Comparison of ENCODE assay signal across 1 cellular context in the genomic region with DNA sequence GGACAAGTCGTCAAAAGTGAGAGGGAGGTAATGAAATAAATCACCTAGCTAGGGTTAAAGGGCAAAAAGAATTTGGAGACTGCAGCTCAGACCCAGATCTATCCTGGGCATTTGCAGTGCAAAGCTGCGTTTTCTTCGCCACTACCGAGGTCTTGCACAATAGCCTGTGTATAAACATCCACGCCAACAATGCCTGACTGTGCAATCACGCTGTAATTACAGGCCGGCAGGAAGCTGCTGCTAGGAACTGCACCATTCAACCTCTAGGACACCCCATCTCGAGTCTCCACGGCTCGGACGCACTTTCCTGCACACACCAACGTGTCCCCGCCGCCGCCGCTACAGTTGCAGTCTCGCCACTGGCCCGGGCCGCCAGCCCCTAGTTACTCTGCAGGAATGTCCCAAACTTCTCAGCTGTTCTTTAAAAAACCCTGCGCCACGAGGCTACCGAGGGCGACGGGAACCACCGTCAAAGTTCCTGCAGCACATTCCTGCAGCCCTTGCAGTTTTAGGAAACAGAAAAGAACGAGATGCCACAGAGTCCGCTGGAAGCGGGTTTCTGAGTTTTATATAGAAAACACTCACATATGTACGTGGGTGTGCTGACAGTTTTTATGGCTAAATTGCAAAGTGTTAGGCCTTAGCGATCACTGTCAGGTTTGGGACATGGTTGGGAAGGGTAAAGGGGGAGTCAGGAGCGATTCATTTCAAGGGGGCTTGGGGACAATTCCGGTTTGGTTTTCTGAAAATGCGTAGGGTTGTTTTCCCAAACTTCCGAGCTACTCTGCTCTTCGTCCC.
TF ChIP-seq lines count a peak whose summit lies in the region.

No MANE protein-coding gene starts in this region.

TF ChIP-seq in HEK293, 187 proteins besides CTCF, POLR2A, EP300 and RAD21 (continued from another document and continues in another):
- TF ChIP-seq, protein P1, sequence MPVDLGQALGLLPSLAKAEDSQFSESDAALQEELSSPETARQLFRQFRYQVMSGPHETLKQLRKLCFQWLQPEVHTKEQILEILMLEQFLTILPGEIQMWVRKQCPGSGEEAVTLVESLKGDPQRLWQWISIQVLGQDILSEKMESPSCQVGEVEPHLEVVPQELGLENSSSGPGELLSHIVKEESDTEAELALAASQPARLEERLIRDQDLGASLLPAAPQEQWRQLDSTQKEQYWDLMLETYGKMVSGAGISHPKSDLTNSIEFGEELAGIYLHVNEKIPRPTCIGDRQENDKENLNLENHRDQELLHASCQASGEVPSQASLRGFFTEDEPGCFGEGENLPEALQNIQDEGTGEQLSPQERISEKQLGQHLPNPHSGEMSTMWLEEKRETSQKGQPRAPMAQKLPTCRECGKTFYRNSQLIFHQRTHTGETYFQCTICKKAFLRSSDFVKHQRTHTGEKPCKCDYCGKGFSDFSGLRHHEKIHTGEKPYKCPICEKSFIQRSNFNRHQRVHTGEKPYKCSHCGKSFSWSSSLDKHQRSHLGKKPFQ (tag by site-specific recombination; IDR thresholded peaks at IDR 0.05), result no peak
- TF ChIP-seq ZNF48 (tag by site-specific recombination; IDR thresholded peaks at IDR 0.05), result no peak
- peak; percentile 44; the same call in 1 of the 2 replicates for TF ChIP-seq ZNF394 (tag by site-specific recombination; IDR thresholded peaks at IDR 0.05; ENCODE audit: borderline replicate concordance)
- no peak for TF ChIP-seq ZNF654 (tag by site-specific recombination; IDR thresholded peaks at IDR 0.05; ENCODE audit: low read depth)
- TF ChIP-seq ZNF155 (tag by site-specific recombination; IDR thresholded peaks at IDR 0.05), result no peak
- no peak for TF ChIP-seq ZNF792 (tag by site-specific recombination; IDR thresholded peaks at IDR 0.05)
- TF ChIP-seq ZNF776 (tag by site-specific recombination; IDR thresholded peaks at IDR 0.05; ENCODE audit: borderline replicate concordance), result no peak
- TF ChIP-seq ZBTB20 (tag by site-specific recombination; IDR thresholded peaks at IDR 0.05), result peak; percentile 88
- no peak for TF ChIP-seq KLF16 (tag by site-specific recombination; IDR thresholded peaks at IDR 0.05)
- TF ChIP-seq SCRT2 (tag by site-specific recombination; IDR thresholded peaks at IDR 0.05), result no peak
- TF ChIP-seq KLF10 (tag by site-specific recombination; IDR thresholded peaks at IDR 0.05), result 0 out of 2 replicates have a peak, but pooled peaks have one; percentile 26
- TF ChIP-seq ZNF335 (tag by site-specific recombination; conservative IDR thresholded peaks at IDR 0.05), result peak; percentile 79
- no peak for TF ChIP-seq ZNF157 (tag by site-specific recombination; IDR thresholded peaks at IDR 0.05)
- peak; percentile 5; the same call in 1 of the 2 replicates for TF ChIP-seq TRIM28 (IDR thresholded peaks at IDR 0.05; ENCODE audit: borderline replicate concordance, low read length)
- TF ChIP-seq ZEB2 (tag by site-specific recombination; IDR thresholded peaks at IDR 0.05), result peak; percentile 90
- TF ChIP-seq, protein P2, sequence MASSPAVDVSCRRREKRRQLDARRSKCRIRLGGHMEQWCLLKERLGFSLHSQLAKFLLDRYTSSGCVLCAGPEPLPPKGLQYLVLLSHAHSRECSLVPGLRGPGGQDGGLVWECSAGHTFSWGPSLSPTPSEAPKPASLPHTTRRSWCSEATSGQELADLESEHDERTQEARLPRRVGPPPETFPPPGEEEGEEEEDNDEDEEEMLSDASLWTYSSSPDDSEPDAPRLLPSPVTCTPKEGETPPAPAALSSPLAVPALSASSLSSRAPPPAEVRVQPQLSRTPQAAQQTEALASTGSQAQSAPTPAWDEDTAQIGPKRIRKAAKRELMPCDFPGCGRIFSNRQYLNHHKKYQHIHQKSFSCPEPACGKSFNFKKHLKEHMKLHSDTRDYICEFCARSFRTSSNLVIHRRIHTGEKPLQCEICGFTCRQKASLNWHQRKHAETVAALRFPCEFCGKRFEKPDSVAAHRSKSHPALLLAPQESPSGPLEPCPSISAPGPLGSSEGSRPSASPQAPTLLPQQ (tag by site-specific recombination; IDR thresholded peaks at IDR 0.05), result 0 out of 2 replicates have a peak, but pooled peaks have one; percentile 50
- TF ChIP-seq ZNF670 (tag by site-specific recombination; IDR thresholded peaks at IDR 0.05; ENCODE audit: low read depth), result no peak
- no peak for TF ChIP-seq ZNF302 (tag by site-specific recombination; IDR thresholded peaks at IDR 0.05; ENCODE audit: low read depth)
- TF ChIP-seq ZNF423 (tag by site-specific recombination; IDR thresholded peaks at IDR 0.05), result no peak
- TF ChIP-seq, protein P3, sequence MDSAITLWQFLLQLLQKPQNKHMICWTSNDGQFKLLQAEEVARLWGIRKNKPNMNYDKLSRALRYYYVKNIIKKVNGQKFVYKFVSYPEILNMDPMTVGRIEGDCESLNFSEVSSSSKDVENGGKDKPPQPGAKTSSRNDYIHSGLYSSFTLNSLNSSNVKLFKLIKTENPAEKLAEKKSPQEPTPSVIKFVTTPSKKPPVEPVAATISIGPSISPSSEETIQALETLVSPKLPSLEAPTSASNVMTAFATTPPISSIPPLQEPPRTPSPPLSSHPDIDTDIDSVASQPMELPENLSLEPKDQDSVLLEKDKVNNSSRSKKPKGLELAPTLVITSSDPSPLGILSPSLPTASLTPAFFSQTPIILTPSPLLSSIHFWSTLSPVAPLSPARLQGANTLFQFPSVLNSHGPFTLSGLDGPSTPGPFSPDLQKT (IDR thresholded peaks at IDR 0.05; ENCODE audit: borderline replicate concordance, low read depth, low read length), result no peak
- TF ChIP-seq ZFP69B (tag by site-specific recombination; IDR thresholded peaks at IDR 0.05), result peak; percentile 47
- TF ChIP-seq ZNF664 (tag by site-specific recombination; IDR thresholded peaks at IDR 0.05), result no peak
- no peak for TF ChIP-seq ZNF600 (tag by site-specific recombination; IDR thresholded peaks at IDR 0.05)
- 0 out of 2 replicates have a peak, but pooled peaks have one; percentile 31 for TF ChIP-seq ZSCAN30 (tag by site-specific recombination; IDR thresholded peaks at IDR 0.05)
- no peak for TF ChIP-seq OVOL3 (tag by site-specific recombination; IDR thresholded peaks at IDR 0.05)
- TF ChIP-seq, protein P4, sequence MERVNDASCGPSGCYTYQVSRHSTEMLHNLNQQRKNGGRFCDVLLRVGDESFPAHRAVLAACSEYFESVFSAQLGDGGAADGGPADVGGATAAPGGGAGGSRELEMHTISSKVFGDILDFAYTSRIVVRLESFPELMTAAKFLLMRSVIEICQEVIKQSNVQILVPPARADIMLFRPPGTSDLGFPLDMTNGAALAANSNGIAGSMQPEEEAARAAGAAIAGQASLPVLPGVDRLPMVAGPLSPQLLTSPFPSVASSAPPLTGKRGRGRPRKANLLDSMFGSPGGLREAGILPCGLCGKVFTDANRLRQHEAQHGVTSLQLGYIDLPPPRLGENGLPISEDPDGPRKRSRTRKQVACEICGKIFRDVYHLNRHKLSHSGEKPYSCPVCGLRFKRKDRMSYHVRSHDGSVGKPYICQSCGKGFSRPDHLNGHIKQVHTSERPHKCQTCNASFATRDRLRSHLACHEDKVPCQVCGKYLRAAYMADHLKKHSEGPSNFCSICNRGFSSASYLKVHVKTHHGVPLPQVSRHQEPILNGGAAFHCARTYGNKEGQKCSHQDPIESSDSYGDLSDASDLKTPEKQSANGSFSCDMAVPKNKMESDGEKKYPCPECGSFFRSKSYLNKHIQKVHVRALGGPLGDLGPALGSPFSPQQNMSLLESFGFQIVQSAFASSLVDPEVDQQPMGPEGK (tag by site-specific recombination; IDR thresholded peaks at IDR 0.05), result 0 out of 2 replicates have a peak, but pooled peaks have one; percentile 40
- no peak for TF ChIP-seq ZNF707 (tag by site-specific recombination; IDR thresholded peaks at IDR 0.05)
- TF ChIP-seq ZNF24 (tag by site-specific recombination; IDR thresholded peaks at IDR 0.05), result peak; percentile 66; the same call in 1 of the 2 replicates
- TF ChIP-seq ZNF629 (tag by site-specific recombination; IDR thresholded peaks at IDR 0.05), result peak; percentile 81
- no peak for TF ChIP-seq RBAK (tag by site-specific recombination; IDR thresholded peaks at IDR 0.05)
- no peak for TF ChIP-seq SALL2 (tag by site-specific recombination; IDR thresholded peaks at IDR 0.05; ENCODE audit: borderline replicate concordance)
- TF ChIP-seq, protein P5, sequence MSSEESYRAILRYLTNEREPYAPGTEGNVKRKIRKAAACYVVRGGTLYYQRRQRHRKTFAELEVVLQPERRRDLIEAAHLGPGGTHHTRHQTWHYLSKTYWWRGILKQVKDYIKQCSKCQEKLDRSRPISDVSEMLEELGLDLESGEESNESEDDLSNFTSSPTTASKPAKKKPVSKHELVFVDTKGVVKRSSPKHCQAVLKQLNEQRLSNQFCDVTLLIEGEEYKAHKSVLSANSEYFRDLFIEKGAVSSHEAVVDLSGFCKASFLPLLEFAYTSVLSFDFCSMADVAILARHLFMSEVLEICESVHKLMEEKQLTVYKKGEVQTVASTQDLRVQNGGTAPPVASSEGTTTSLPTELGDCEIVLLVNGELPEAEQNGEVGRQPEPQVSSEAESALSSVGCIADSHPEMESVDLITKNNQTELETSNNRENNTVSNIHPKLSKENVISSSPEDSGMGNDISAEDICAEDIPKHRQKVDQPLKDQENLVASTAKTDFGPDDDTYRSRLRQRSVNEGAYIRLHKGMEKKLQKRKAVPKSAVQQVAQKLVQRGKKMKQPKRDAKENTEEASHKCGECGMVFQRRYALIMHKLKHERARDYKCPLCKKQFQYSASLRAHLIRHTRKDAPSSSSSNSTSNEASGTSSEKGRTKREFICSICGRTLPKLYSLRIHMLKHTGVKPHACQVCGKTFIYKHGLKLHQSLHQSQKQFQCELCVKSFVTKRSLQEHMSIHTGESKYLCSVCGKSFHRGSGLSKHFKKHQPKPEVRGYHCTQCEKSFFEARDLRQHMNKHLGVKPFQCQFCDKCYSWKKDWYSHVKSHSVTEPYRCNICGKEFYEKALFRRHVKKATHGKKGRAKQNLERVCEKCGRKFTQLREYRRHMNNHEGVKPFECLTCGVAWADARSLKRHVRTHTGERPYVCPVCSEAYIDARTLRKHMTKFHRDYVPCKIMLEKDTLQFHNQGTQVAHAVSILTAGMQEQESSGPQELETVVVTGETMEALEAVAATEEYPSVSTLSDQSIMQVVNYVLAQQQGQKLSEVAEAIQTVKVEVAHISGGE (tag by site-specific recombination; conservative IDR thresholded peaks at IDR 0.05; ENCODE audit: low read depth), result peak; percentile 69
- TF ChIP-seq ZNF324 (tag by site-specific recombination; IDR thresholded peaks at IDR 0.05), result 0 out of 2 replicates have a peak, but pooled peaks have one; percentile 56
- TF ChIP-seq, protein P6, sequence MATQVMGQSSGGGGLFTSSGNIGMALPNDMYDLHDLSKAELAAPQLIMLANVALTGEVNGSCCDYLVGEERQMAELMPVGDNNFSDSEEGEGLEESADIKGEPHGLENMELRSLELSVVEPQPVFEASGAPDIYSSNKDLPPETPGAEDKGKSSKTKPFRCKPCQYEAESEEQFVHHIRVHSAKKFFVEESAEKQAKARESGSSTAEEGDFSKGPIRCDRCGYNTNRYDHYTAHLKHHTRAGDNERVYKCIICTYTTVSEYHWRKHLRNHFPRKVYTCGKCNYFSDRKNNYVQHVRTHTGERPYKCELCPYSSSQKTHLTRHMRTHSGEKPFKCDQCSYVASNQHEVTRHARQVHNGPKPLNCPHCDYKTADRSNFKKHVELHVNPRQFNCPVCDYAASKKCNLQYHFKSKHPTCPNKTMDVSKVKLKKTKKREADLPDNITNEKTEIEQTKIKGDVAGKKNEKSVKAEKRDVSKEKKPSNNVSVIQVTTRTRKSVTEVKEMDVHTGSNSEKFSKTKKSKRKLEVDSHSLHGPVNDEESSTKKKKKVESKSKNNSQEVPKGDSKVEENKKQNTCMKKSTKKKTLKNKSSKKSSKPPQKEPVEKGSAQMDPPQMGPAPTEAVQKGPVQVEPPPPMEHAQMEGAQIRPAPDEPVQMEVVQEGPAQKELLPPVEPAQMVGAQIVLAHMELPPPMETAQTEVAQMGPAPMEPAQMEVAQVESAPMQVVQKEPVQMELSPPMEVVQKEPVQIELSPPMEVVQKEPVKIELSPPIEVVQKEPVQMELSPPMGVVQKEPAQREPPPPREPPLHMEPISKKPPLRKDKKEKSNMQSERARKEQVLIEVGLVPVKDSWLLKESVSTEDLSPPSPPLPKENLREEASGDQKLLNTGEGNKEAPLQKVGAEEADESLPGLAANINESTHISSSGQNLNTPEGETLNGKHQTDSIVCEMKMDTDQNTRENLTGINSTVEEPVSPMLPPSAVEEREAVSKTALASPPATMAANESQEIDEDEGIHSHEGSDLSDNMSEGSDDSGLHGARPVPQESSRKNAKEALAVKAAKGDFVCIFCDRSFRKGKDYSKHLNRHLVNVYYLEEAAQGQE (tag by site-specific recombination; IDR thresholded peaks at IDR 0.05), result no peak
- TF ChIP-seq ZNF626 (tag by site-specific recombination; IDR thresholded peaks at IDR 0.05), result no peak
- TF ChIP-seq ZBTB7A (tag by site-specific recombination; IDR thresholded peaks at IDR 0.05; ENCODE audit: low read depth), result no peak
- TF ChIP-seq ZNF658 (tag by site-specific recombination; IDR thresholded peaks at IDR 0.05), result no peak
- TF ChIP-seq ZBTB48 (tag by site-specific recombination; IDR thresholded peaks at IDR 0.05), result no peak
- no peak for TF ChIP-seq IKZF3 (tag by site-specific recombination; IDR thresholded peaks at IDR 0.05)
- TF ChIP-seq ZNF114 (tag by site-specific recombination; IDR thresholded peaks at IDR 0.05), result no peak
- no peak for TF ChIP-seq ZNF292 (tag by site-specific recombination; IDR thresholded peaks at IDR 0.05; ENCODE audit: borderline replicate concordance, low read depth)
- 0 out of 2 replicates have a peak, but pooled peaks have one; percentile 41 for TF ChIP-seq ZBTB21 (tag by site-specific recombination; IDR thresholded peaks at IDR 0.05)
- TF ChIP-seq, protein P7, sequence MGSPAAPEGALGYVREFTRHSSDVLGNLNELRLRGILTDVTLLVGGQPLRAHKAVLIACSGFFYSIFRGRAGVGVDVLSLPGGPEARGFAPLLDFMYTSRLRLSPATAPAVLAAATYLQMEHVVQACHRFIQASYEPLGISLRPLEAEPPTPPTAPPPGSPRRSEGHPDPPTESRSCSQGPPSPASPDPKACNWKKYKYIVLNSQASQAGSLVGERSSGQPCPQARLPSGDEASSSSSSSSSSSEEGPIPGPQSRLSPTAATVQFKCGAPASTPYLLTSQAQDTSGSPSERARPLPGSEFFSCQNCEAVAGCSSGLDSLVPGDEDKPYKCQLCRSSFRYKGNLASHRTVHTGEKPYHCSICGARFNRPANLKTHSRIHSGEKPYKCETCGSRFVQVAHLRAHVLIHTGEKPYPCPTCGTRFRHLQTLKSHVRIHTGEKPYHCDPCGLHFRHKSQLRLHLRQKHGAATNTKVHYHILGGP (tag by site-specific recombination; IDR thresholded peaks at IDR 0.05), result no peak
- TF ChIP-seq, protein P8, sequence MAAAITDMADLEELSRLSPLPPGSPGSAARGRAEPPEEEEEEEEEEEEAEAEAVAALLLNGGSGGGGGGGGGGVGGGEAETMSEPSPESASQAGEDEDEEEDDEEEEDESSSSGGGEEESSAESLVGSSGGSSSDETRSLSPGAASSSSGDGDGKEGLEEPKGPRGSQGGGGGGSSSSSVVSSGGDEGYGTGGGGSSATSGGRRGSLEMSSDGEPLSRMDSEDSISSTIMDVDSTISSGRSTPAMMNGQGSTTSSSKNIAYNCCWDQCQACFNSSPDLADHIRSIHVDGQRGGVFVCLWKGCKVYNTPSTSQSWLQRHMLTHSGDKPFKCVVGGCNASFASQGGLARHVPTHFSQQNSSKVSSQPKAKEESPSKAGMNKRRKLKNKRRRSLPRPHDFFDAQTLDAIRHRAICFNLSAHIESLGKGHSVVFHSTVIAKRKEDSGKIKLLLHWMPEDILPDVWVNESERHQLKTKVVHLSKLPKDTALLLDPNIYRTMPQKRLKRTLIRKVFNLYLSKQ (tag by site-specific recombination; IDR thresholded peaks at IDR 0.05; ENCODE audit: borderline replicate concordance), result no peak
- no peak for TF ChIP-seq ZNF560 (tag by site-specific recombination; IDR thresholded peaks at IDR 0.05; ENCODE audit: borderline replicate concordance)
- peak; percentile 70 for TF ChIP-seq ZNF341 (tag by site-specific recombination; IDR thresholded peaks at IDR 0.05; ENCODE audit: low read depth)
